ENCODE assay signal across 8 cellular contexts in the genomic region with DNA sequence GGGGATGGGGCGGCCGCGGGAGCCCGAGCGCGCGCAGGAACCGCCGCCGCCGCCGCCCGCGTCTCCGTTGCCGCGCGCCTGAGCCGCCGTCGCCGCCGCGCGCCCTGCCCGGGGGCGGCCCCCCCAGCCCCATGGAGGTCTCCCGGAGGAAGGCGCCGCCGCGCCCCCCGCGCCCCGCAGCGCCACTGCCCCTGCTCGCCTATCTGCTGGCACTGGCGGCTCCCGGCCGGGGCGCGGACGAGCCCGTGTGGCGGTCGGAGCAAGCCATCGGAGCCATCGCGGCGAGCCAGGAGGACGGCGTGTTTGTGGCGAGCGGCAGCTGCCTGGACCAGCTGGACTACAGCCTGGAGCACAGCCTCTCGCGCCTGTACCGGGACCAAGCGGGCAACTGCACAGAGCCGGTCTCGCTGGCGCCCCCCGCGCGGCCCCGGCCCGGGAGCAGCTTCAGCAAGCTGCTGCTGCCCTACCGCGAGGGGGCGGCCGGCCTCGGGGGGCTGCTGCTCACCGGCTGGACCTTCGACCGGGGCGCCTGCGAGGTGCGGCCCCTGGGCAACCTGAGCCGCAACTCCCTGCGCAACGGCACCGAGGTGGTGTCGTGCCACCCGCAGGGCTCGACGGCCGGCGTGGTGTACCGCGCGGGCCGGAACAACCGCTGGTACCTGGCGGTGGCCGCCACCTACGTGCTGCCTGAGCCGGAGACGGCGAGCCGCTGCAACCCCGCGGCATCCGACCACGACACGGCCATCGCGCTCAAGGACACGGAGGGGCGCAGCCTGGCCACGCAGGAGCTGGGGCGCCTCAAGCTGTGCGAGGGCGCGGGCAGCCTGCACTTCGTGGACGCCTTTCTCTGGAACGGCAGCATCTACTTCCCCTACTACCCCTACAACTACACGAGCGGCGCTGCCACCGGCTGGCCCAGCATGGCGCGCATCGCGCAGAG. TPM values are rescaled to one million over a fixed set of nuclear protein-coding genes. Genes with fewer than 3 reads are reported as not detected.
DNase-seq lines count a peak whose midpoint lies in the region; ATAC-seq and TF ChIP-seq lines count a peak whose summit lies in the region.

No MANE protein-coding gene starts in this region.

- POLR2A ChIA-PET in activated CD4-positive, alpha-beta T cell treated with anti-CD3 and anti-CD28 coated beads for 36 hours (lab: Charles Lee), result interaction anchor here (2.1 kb wide), 1 partner anchor 59 kb away, joined by 6 read pairs; no protein-coding TSS in a partner anchor

- peaks cover 24% of the 10 kb centered on the region for H3K27me3 Mint-ChIP-seq in activated CD4-positive, alpha-beta T cell treated with anti-CD3 and anti-CD28 coated beads for 36 hours
- no peaks in the 10 kb centered on the region for H3K27me3 Mint-ChIP-seq in effector memory CD8-positive, alpha-beta T cell
- H3K27me3 Mint-ChIP-seq in mesothelial cell of epicardium (ENCODE audit: low read depth), result peaks cover 87% of the 10 kb centered on the region

- H3K4me3 ChIP-seq in suprapubic skin, result peak overlapping the region; percentile 79

- H3K4me3 Mint-ChIP-seq in activated CD4-positive, alpha-beta T cell treated with anti-CD3 and anti-CD28 coated beads for 36 hours, result peak overlapping the region; percentile 77
- peak overlapping the region; percentile 89 to 90 for H3K4me3 Mint-ChIP-seq in effector memory CD8-positive, alpha-beta T cell
- H3K4me3 Mint-ChIP-seq in mesothelial cell of epicardium, result peak overlapping the region; percentile 68

- no peaks in the 10 kb centered on the region for H3K9me3 ChIP-seq in suprapubic skin

- no peak for TF ChIP-seq EP300 in suprapubic skin (IDR thresholded peaks at IDR 0.05)

- peak overlapping the region; percentile 25 for H3K27ac Mint-ChIP-seq in activated CD4-positive, alpha-beta T cell treated with anti-CD3 and anti-CD28 coated beads for 36 hours
- peak overlapping the region in 1 of 2 donors; percentile 20 for H3K27ac Mint-ChIP-seq in effector memory CD8-positive, alpha-beta T cell
- no peak overlapping the region for H3K27ac Mint-ChIP-seq in mesothelial cell of epicardium

- H3K27ac ChIP-seq in suprapubic skin, result no peak overlapping the region

- H3K4me1 Mint-ChIP-seq in activated CD4-positive, alpha-beta T cell treated with anti-CD3 and anti-CD28 coated beads for 36 hours, result peaks cover 17% of the 10 kb centered on the region
- peaks cover 24 to 25% of the 10 kb centered on the region in 2 donors for H3K4me1 Mint-ChIP-seq in effector memory CD8-positive, alpha-beta T cell (ENCODE audit: low read depth in 2 of 2)
- peaks cover 6% of the 10 kb centered on the region for H3K4me1 Mint-ChIP-seq in mesothelial cell of epicardium

- no peak for TF ChIP-seq POLR2A in suprapubic skin (IDR thresholded peaks at IDR 0.05)

- peaks cover 37% of the 10 kb centered on the region for H3K4me1 ChIP-seq in suprapubic skin

- peaks cover 63% of the 10 kb centered on the region for H3K27me3 ChIP-seq in suprapubic skin

- TF ChIP-seq CTCF in mesothelial cell of epicardium (IDR thresholded peaks at IDR 0.05; ENCODE audit: unreplicated experiment), result no peak
- no peak for TF ChIP-seq CTCF in suprapubic skin (IDR thresholded peaks at IDR 0.05)

- no peaks in the 10 kb centered on the region for H3K36me3 ChIP-seq in suprapubic skin

- intact Hi-C loops in activated CD4-positive, alpha-beta T cell treated with anti-CD3 and anti-CD28 coated beads for 36 hours (cut with DNase I, micrococcal nuclease), result loop anchor here (1.0 to 10.0 kb wide), 14 partner anchors 58 to 836 kb away; partner anchors contain the start of gene CEP83 (in 2 of the 2)

- no peaks in the 10 kb centered on the region for H3K36me3 Mint-ChIP-seq in activated CD4-positive, alpha-beta T cell treated with anti-CD3 and anti-CD28 coated beads for 36 hours (ENCODE audit: low read depth)
- peaks cover 9% of the 10 kb centered on the region for H3K36me3 Mint-ChIP-seq in effector memory CD8-positive, alpha-beta T cell (ENCODE audit: insufficient read depth)
- no peaks in the 10 kb centered on the region for H3K36me3 Mint-ChIP-seq in mesothelial cell of epicardium

- no peaks in the 10 kb centered on the region for H3K9me3 Mint-ChIP-seq in activated CD4-positive, alpha-beta T cell treated with anti-CD3 and anti-CD28 coated beads for 36 hours (ENCODE audit: low read depth)
- no peaks in the 10 kb centered on the region for H3K9me3 Mint-ChIP-seq in effector memory CD8-positive, alpha-beta T cell
- no peaks in the 10 kb centered on the region for H3K9me3 Mint-ChIP-seq in mesothelial cell of epicardium

- peak; percentile 33 for ATAC-seq in GM21576 (IDR thresholded peaks at IDR 0.05; ENCODE audit: unreplicated experiment)
- ATAC-seq in activated CD4-positive, alpha-beta T cell treated with anti-CD3 and anti-CD28 coated beads for 36 hours, result peak; percentile 28
- ATAC-seq in effector memory CD8-positive, alpha-beta T cell (replicated peaks), result peak; percentile 20

- CTCF ChIA-PET in activated CD4-positive, alpha-beta T cell treated with anti-CD3 and anti-CD28 coated beads for 36 hours (lab: Charles Lee), result interaction anchor here (0.6 to 1.3 kb wide), 10 partner anchors 15 to 728 kb away, joined by 3 to 4 read pairs (median 3); no protein-coding TSS in a partner anchor

- DNase-seq in GM03348 (ENCODE audit: low spot score) (peak; percentile 53), LHCN-M2 (ENCODE audit: low read depth) (peak; percentile 8), mesothelial cell of epicardium (ENCODE audit: low spot score in 2 of 2, unreplicated experiment in 2 of 2) (peak in 1 of 2 experiments; percentile 47), suprapubic skin (ENCODE audit: low spot score in 2 of 2) (no peak), amniotic stem cell (lab: John Stamatoyannopoulos, UW) (no peak)
- peak; percentile 62 for DNase-seq in activated CD4-positive, alpha-beta T cell treated with anti-CD3 and anti-CD28 coated beads for 36 hours
- DNase-seq in effector memory CD8-positive, alpha-beta T cell, result peak; percentile 32 to 43 (median 33)

- under 1% methylated on average over 40 of the region's 124 CpGs for WGBS in suprapubic skin

RNA-seq across cellular contexts. Expression of gene PLXNC1, which starts 0.7 kb away (rescaled TPM):
- total RNA-seq in LHCN-M2 (2014; rRNA removed) (0.34 and 0.58 TPM in 2 replicates), mesothelial cell of epicardium (3.0 to 3.6 TPM (median 3.4 TPM) in 3 replicates), suprapubic skin (10 to 100 TPM in 3 of 4 donors, 1 to 10 TPM in 1; 8.1 to 30.9 (median 15.3) TPM)
- 0.27 TPM for polyA plus RNA-seq in LHCN-M2 (2012)
- total RNA-seq in activated CD4-positive, alpha-beta T cell treated with anti-CD3 and anti-CD28 coated beads for 36 hours, result 1 to 10 TPM; 5.3 TPM

Comparison
In these comparisons a context has a peak if more than half of its experiments do, and no peak if none do; other contexts are left out.
1. DNase-seq: peak in GM03348 (single experiment), LHCN-M2 (single experiment), activated CD4-positive, alpha-beta T cell treated with anti-CD3 and anti-CD28 coated beads for 36 hours (single experiment) and effector memory CD8-positive, alpha-beta T cell (3 of 3); none in suprapubic skin (0 of 2) and amniotic stem cell (single experiment).
2. Peak in every context shown above with its lines, with median percentiles within 50 percentile points of each other: ATAC-seq and H3K4me3 Mint-ChIP-seq.